Comparison of ENCODE assay signal across 28 cellular contexts in the genomic region with DNA sequence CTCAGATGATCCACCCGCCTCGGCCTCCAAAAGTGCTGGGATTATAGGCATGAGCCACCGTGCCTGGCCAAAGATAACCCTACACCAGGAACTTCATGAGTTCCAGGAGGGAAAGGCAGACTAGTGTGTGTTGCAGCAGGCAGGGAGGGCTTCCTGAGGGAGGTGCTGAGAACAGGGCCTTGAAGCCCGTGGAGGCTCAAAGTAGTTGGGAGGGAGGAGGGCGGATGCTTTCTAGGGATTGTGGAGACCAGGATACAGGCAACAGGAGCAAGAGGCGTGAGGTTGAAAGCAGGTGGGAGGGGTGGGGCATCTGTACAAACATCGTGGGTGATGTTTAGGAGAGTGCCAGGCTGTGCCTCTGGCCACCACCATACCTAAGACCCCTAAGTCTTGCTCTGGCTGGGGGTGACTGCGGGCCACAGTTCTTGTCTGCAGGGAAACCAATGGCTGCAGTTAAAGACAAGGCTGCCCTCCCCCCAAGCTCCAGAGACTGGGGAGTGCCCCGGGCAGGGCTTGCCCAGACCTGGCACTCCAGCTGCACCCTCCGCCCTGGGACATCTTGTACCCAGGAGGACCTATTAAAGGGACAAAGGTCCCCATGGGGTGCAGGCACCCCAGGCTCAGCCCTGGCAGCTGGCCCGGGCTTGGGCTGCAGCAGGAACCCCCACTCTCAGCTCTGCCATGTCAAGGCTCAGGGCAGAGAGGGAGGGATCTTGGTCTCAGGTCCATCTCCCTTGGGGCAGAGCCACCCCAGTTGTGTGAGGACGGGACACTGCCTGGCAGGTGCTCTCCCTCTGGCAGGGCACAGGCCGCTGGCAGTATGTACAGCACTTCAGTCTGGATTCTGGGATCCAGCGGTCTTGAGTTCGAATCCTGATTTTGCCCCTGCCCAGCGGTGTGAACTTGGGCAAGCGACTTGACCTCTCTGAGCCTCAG. TPM values are rescaled to one million over a fixed set of nuclear protein-coding genes. Genes with fewer than 3 reads are reported as not detected.
DNase-seq lines count a peak whose midpoint lies in the region; ATAC-seq, FAIRE-seq and TF ChIP-seq lines count a peak whose summit lies in the region.
"Had no signal": no experiment of that assay in that cellular context is flagged by ENCODE, and none has a peak within 500 bp of the region (broad histone marks: within the 10 kb centered on the region; RNA-seq: fewer than 3 reads in every experiment).

No MANE protein-coding gene starts in this region.

- H4K20me1 ChIP-seq in keratinocyte (ENCODE audit: control insufficient read depth, extremely low read depth, insufficient read depth, low read length) = no peaks in the 10 kb centered on the region

- no peak overlapping the region for H3K4me3 Mint-ChIP-seq in endodermal cell
- H3K4me3 Mint-ChIP-seq: activated CD8-positive, alpha-beta T cell treated with anti-CD3 and anti-CD28 coated beads for 36 hours; activated naive CD8-positive, alpha-beta T cell treated with anti-CD3 and anti-CD28 coated beads, Interleukin-2, amount 50 U/mL, for 24 hours; H9; naive thymus-derived CD4-positive, alpha-beta T cell; stimulated activated naive B cell treated with anti-CD40 and anti-IgM and Interleukin-4, amounts not matched to agents 10 μg/mL and 1 μg/mL and 100 μg/mL, for 72 hours; T-cell had no signal

- peak; percentile 75 to 91 for TF ChIP-seq POLR2A in Peyer's patch (IDR thresholded peaks at IDR 0.05)
- no peak for TF ChIP-seq POLR2A in prostate gland (IDR thresholded peaks at IDR 0.05)

- H3K36me3 Mint-ChIP-seq in endodermal cell (ENCODE audit: low read depth) = no peaks in the 10 kb centered on the region
- H3K36me3 Mint-ChIP-seq: naive thymus-derived CD4-positive, alpha-beta T cell; stimulated activated naive B cell treated with anti-CD40 and anti-IgM and Interleukin-4, amounts not matched to agents 10 μg/mL and 1 μg/mL and 100 μg/mL, for 72 hours; T-cell had no signal

- peak in 2 of 3 donors; percentile 93 to 94 for DNase-seq in Peyer's patch
- DNase-seq in endodermal cell = peak; percentile 51
- peak; percentile 33 for DNase-seq in keratinocyte (ENCODE audit: low read depth, low spot score)
- peak; percentile 67 for DNase-seq in prostate gland (ENCODE audit: low spot score)
- no peak for DNase-seq in iPS-NIHi11 (ENCODE audit: low spot score)
- no peak for DNase-seq in GF-D8 (lab: John Stamatoyannopoulos, UW)
- DNase-seq in HuH-7 (ENCODE audit: low spot score) = no peak
- DNase-seq: activated CD4-positive, CD25-positive, alpha-beta regulatory T cell treated with anti-CD3 and anti-CD28 coated beads, Interleukin-2, amount 50 U/mL, for 72 hours; activated CD8-positive, alpha-beta T cell treated with anti-CD3 and anti-CD28 coated beads for 36 hours; activated effector memory CD4-positive, alpha-beta T cell treated with anti-CD3 and anti-CD28 coated beads, Interleukin-2, amount 50 U/mL, for 16 hours; activated naive CD8-positive, alpha-beta T cell treated with anti-CD3 and anti-CD28 coated beads, Interleukin-2, amount 50 U/mL, for 24 hours; C1 segment of cervical spinal cord; effector CD4-positive, alpha-beta T cell; H9; IMR-90; naive thymus-derived CD4-positive, alpha-beta T cell; NCI-H1105 treated with DMSO at 0.1 percent for 48 hours; NCI-H2081; NK-92 treated with Interleukin-12 subunit alpha and Interleukin-12 subunit beta, amount 100 ng/mL, for 24 hours; PC-9; SJCRH30; stimulated activated CD4-positive, alpha-beta T cell treated with anti-CD3 and anti-CD28 coated beads, Interleukin-4, amount 100 ng/mL, for 1 hour; stimulated activated naive B cell treated with anti-CD40 and anti-IgM and Interleukin-4, amounts not matched to agents 10 μg/mL and 1 μg/mL and 100 μg/mL, for 72 hours; T-cell had no signal

- FAIRE-seq in keratinocyte (lab: Jason Lieb, UNC) = peak; percentile 36
- FAIRE-seq: GM12891, islet of Langerhans had no signal

- intact Hi-C loops in prostate gland (cut with DNase I) = no loop called here

- no peaks in the 10 kb centered on the region for H3K9me3 ChIP-seq in Peyer's patch
- no peaks in the 10 kb centered on the region for H3K9me3 ChIP-seq in endodermal cell (ENCODE audit: control insufficient read depth, low read length)
- no peaks in the 10 kb centered on the region for H3K9me3 ChIP-seq in keratinocyte (ENCODE audit: control insufficient read depth, low read depth, low read length)
- no peaks in the 10 kb centered on the region for H3K9me3 ChIP-seq in prostate gland
- H3K9me3 ChIP-seq: gastroesophageal sphincter, SJCRH30 had no signal

- no peaks in the 10 kb centered on the region for H3K9me1 ChIP-seq in keratinocyte (ENCODE audit: control insufficient read depth, extremely low read depth, insufficient read depth, low read length)

- H3K27ac Mint-ChIP-seq in endodermal cell = no peak overlapping the region
- H3K27ac Mint-ChIP-seq: activated CD8-positive, alpha-beta T cell treated with anti-CD3 and anti-CD28 coated beads for 36 hours; activated naive CD8-positive, alpha-beta T cell treated with anti-CD3 and anti-CD28 coated beads, Interleukin-2, amount 50 U/mL, for 24 hours; naive thymus-derived CD4-positive, alpha-beta T cell; stimulated activated naive B cell treated with anti-CD40 and anti-IgM and Interleukin-4, amounts not matched to agents 10 μg/mL and 1 μg/mL and 100 μg/mL, for 72 hours; T-cell had no signal

- H3K27ac ChIP-seq in Peyer's patch (peak overlapping the region in 3 of 4 donors; percentile 70 to 96 (median 80)), endodermal cell (ENCODE audit: low read depth, low read length) (no peak overlapping the region), keratinocyte (ENCODE audit: control insufficient read depth, insufficient read depth, low read length) (no peak overlapping the region), prostate gland (peak overlapping the region in 1 of 2 donors; percentile 33)
- H3K27ac ChIP-seq: gastroesophageal sphincter, PC-9, SJCRH30 had no signal

- H3K79me2 ChIP-seq in keratinocyte (ENCODE audit: control insufficient read depth, insufficient read depth, low read length) = no peaks in the 10 kb centered on the region

- H3K4me1 Mint-ChIP-seq in endodermal cell = peaks cover 17% of the 10 kb centered on the region
- H3K4me1 Mint-ChIP-seq: activated naive CD8-positive, alpha-beta T cell treated with anti-CD3 and anti-CD28 coated beads, Interleukin-2, amount 50 U/mL, for 24 hours; naive thymus-derived CD4-positive, alpha-beta T cell; stimulated activated naive B cell treated with anti-CD40 and anti-IgM and Interleukin-4, amounts not matched to agents 10 μg/mL and 1 μg/mL and 100 μg/mL, for 72 hours; T-cell had no signal

- H2AFZ ChIP-seq in keratinocyte (ENCODE audit: control insufficient read depth, low read length) = peak overlapping the region; percentile 9
- H2AFZ ChIP-seq: PC-9 had no signal

- H3K4me1 ChIP-seq in Peyer's patch (peaks cover 0 to 46% (median 0%) of the 10 kb centered on the region in 4 donors), endodermal cell (ENCODE audit: control insufficient read depth, insufficient read depth, low read length) (peaks cover 11% of the 10 kb centered on the region), keratinocyte (ENCODE audit: control insufficient read depth, extremely low read depth, insufficient read depth, low read length) (peaks cover 26% of the 10 kb centered on the region), prostate gland (replicated peaks) (peaks cover 11% of the 10 kb centered on the region)
- H3K4me1 ChIP-seq: gastroesophageal sphincter, SJCRH30 had no signal

- 89 to 92% methylated on average over 15 to 17 of the region's 17 CpGs for WGBS in endodermal cell (ENCODE audit: insufficient coverage in 1 of 2, insufficient read length in 1 of 2), 2 experiments
- 58% methylated on average over 17 of the region's 17 CpGs for WGBS in prostate gland

- peak overlapping the region; percentile 64 for H3K4me2 ChIP-seq in keratinocyte (ENCODE audit: control insufficient read depth, extremely low read depth, insufficient read depth, low read depth, low read length)
- H3K4me2 ChIP-seq: PC-9 had no signal

- H3K4me3 ChIP-seq in Peyer's patch = peak overlapping the region in 1 of 4 donors; percentile 7
- H3K4me3 ChIP-seq in endodermal cell (ENCODE audit: low read length) = no peak overlapping the region
- no peak overlapping the region for H3K4me3 ChIP-seq in keratinocyte (ENCODE audit: control insufficient read depth in 2 of 3, extremely low read depth in 1 of 3, insufficient read depth in 2 of 3, low read depth in 1 of 3, low read length in 3 of 3)
- no peak overlapping the region for H3K4me3 ChIP-seq in prostate gland
- H3K4me3 ChIP-seq: gastroesophageal sphincter, PC-9, SJCRH30 had no signal

- dilution Hi-C loops in keratinocyte (cut with MboI; ENCODE audit: extremely low pct_ligation_motif_present, low sequenced_read_pairs) = no loop called here

- TF ChIP-seq CTCF in Peyer's patch (IDR thresholded peaks at IDR 0.05) (no peak), endodermal cell (conservative IDR thresholded peaks at IDR 0.05) (no peak), keratinocyte (optimal IDR thresholded peaks at IDR 0.05 in 1 of 3, IDR thresholded peaks at IDR 0.05 in 1 of 3, conservative IDR thresholded peaks at IDR 0.05 in 1 of 3; ENCODE audit: extremely low read depth in 1 of 3, insufficient read depth in 2 of 3, low read length in 3 of 3) (no peak), prostate gland (IDR thresholded peaks at IDR 0.05) (no peak)

- H3K27me3 Mint-ChIP-seq in endodermal cell (ENCODE audit: insufficient read depth) = no peaks in the 10 kb centered on the region

- H3K36me3 ChIP-seq in Peyer's patch (no peaks in the 10 kb centered on the region), endodermal cell (ENCODE audit: control insufficient read depth, insufficient read depth, low read length) (no peaks in the 10 kb centered on the region), keratinocyte (ENCODE audit: control insufficient read depth in 2 of 2, extremely low read depth in 1 of 2, insufficient read depth in 2 of 2, low read length in 2 of 2) (no peaks in the 10 kb centered on the region), prostate gland (no peaks in the 10 kb centered on the region)
- H3K36me3 ChIP-seq: gastroesophageal sphincter, SJCRH30 had no signal

- no peak for ATAC-seq in HG02571 (IDR thresholded peaks at IDR 0.05; ENCODE audit: unreplicated experiment)
- ATAC-seq: activated CD8-positive, alpha-beta T cell treated with anti-CD3 and anti-CD28 coated beads for 36 hours; activated naive CD8-positive, alpha-beta T cell treated with anti-CD3 and anti-CD28 coated beads, Interleukin-2, amount 50 U/mL, for 24 hours; gastroesophageal sphincter; naive thymus-derived CD4-positive, alpha-beta T cell; stimulated activated naive B cell treated with anti-CD40 and anti-IgM and Interleukin-4, amounts not matched to agents 10 μg/mL and 1 μg/mL and 100 μg/mL, for 72 hours; T-cell had no signal

- H3K9ac ChIP-seq in endodermal cell (ENCODE audit: extremely low read depth, low read length, poor library complexity, severe bottlenecking) = no peak overlapping the region
- H3K9ac ChIP-seq in keratinocyte (ENCODE audit: control insufficient read depth, extremely low read depth, insufficient read depth, low read length) = no peak overlapping the region

- no peaks in the 10 kb centered on the region for H3K9me3 Mint-ChIP-seq in endodermal cell
- H3K9me3 Mint-ChIP-seq: activated CD8-positive, alpha-beta T cell treated with anti-CD3 and anti-CD28 coated beads for 36 hours; activated naive CD8-positive, alpha-beta T cell treated with anti-CD3 and anti-CD28 coated beads, Interleukin-2, amount 50 U/mL, for 24 hours; H9; naive thymus-derived CD4-positive, alpha-beta T cell; stimulated activated naive B cell treated with anti-CD40 and anti-IgM and Interleukin-4, amounts not matched to agents 10 μg/mL and 1 μg/mL and 100 μg/mL, for 72 hours; T-cell had no signal

- H3K27me3 ChIP-seq in Peyer's patch = no peaks in the 10 kb centered on the region
- H3K27me3 ChIP-seq in endodermal cell (ENCODE audit: control insufficient read depth, insufficient read depth, low read length, poor library complexity, severe bottlenecking) = no peaks in the 10 kb centered on the region
- no peaks in the 10 kb centered on the region for H3K27me3 ChIP-seq in keratinocyte (ENCODE audit: control insufficient read depth, extremely low read depth, insufficient read depth, low read length)
- no peaks in the 10 kb centered on the region for H3K27me3 ChIP-seq in prostate gland (replicated peaks; ENCODE audit: insufficient read depth)

RNA-seq across cellular contexts. Expression of a gene that starts 22.1 kb away (rescaled TPM):
- total RNA-seq in Peyer's patch = 100 to 1,000 TPM in 3 of 4 donors, 10 to 100 TPM in 1; 87.5 to 165 (median 137) TPM
- total RNA-seq in endodermal cell = 1 to 10 TPM; 3.5 to 5.9 TPM
- 38.8 TPM for polyA plus RNA-seq in endodermal cell (2013, experiment 1 of 2)
- polyA plus RNA-seq in endodermal cell (2013, experiment 2 of 2) = 32.1 TPM
- polyA plus RNA-seq in keratinocyte = 2.8 to 5.0 TPM (median 4.4 TPM) in 3 replicates
- 66.1 TPM for polyA plus RNA-seq in keratinocyte (2011; ENCODE audit: low read depth)
- polyA plus RNA-seq in keratinocyte (2011; cell fraction: cytosol; rRNA removed) = 2.4 and 4.8 TPM in 2 replicates
- 18.6 and 23.7 TPM in 2 replicates for polyA plus RNA-seq in keratinocyte (2011; cell fraction: nucleus; rRNA removed)
- polyA plus RNA-seq in keratinocyte (2012; ENCODE audit: low replicate concordance) = 5.9 and 27.8 TPM in 2 replicates
- 5.2 to 17.9 TPM (median 7.7 TPM) in 3 replicates for polyA minus RNA-seq in keratinocyte
- 9.6 TPM for polyA minus RNA-seq in keratinocyte (2011; cell fraction: cytosol; rRNA and poly(A)+ RNA removed)
- polyA minus RNA-seq in keratinocyte (2011; cell fraction: nucleus; rRNA and poly(A)+ RNA removed) = 17.5 and 18.8 TPM in 2 replicates
- total RNA-seq in prostate gland = 10 to 100 TPM; 90.9 to 96.9 TPM

Comparison
In these comparisons a context has a peak if more than half of its experiments do, and no peak if none do; other contexts are left out.
1. DNase-seq: peak in Peyer's patch (2 of 3), endodermal cell (single experiment), keratinocyte (single experiment) and prostate gland (single experiment); none in iPS-NIHi11 (single experiment), GF-D8 (single experiment) and HuH-7 (single experiment).
2. H3K27ac ChIP-seq: peak in Peyer's patch (3 of 4); none in endodermal cell (single experiment) and keratinocyte (single experiment).
3. RNA of a gene that starts 22.1 kb away (total RNA-seq): 87.5 to 165 TPM in Peyer's patch and 90.9 to 96.9 TPM in prostate gland; 3.5 to 5.9 TPM in endodermal cell; every median in the first group is over 10 times any median in the second.